Comparison of ENCODE assay signal across 16 cellular contexts in genomic region chr3:150597646-150598045, GRCh38. TPM values are rescaled to one million over a fixed set of nuclear protein-coding genes. Genes with fewer than 3 reads are reported as not detected.
A peak's percentile ranks its signal among the peaks of the same experiment; 100 is the strongest.
DNase-seq lines count a peak whose midpoint lies in the region; ATAC-seq and TF ChIP-seq lines count a peak whose summit lies in the region.
"Had no signal": no experiment of that assay in that cellular context is flagged by ENCODE, and none has a peak within 500 bp of the region (broad histone marks: within the 10 kb centered on the region; RNA-seq: fewer than 3 reads in every experiment).

No MANE protein-coding gene starts in this region.

- no TSS peak for BruUV-seq in PC-9 (replicated peaks; lab: Mats Ljungman, UMichigan)

- TF ChIP-seq CTCF in MM.1S (IDR thresholded peaks at IDR 0.05; ENCODE audit: low read length) (no peak), PC-9 (conservative IDR thresholded peaks at IDR 0.05) (no peak), endodermal cell (conservative IDR thresholded peaks at IDR 0.05) (no peak)

- H3K9me3 ChIP-seq in MM.1S (replicated peaks; ENCODE audit: insufficient read depth, low read length) (no peaks in the 10 kb centered on the region), PC-9 (ENCODE audit: insufficient read depth, low read depth) (no peaks in the 10 kb centered on the region), endodermal cell (ENCODE audit: control insufficient read depth, low read length) (no peaks in the 10 kb centered on the region)
- H3K9me3 ChIP-seq: HAP-1 had no signal

- H3K27me3 ChIP-seq in MM.1S (replicated peaks; ENCODE audit: insufficient read depth, low read length) (no peaks in the 10 kb centered on the region), PC-9 (ENCODE audit: insufficient read depth, low read depth) (no peaks in the 10 kb centered on the region), endodermal cell (ENCODE audit: control insufficient read depth, insufficient read depth, low read length, poor library complexity, severe bottlenecking) (no peaks in the 10 kb centered on the region)

- no peak overlapping the region for H2AFZ ChIP-seq in MM.1S (ENCODE audit: low read length)
- H2AFZ ChIP-seq in PC-9, result no peak overlapping the region

- no peaks in the 10 kb centered on the region for H4K20me1 ChIP-seq in MM.1S (ENCODE audit: insufficient read depth, low read length)
- no peaks in the 10 kb centered on the region; the same call in 1 of the 2 replicates for H4K20me1 ChIP-seq in PC-9 (ENCODE audit: insufficient read depth)

- H3K27ac Mint-ChIP-seq in endodermal cell, result peak overlapping the region; percentile 52
- peak overlapping the region; percentile 94 for H3K27ac Mint-ChIP-seq in stimulated activated memory B cell treated with anti-CD40 and anti-IgM and Interleukin-4, amounts not matched to agents 10 μg/mL and 1 μg/mL and 100 μg/mL, for 72 hours
- H3K27ac Mint-ChIP-seq: B cell; CD4-positive, alpha-beta memory T cell had no signal

- H3K4me2 ChIP-seq in MM.1S (ENCODE audit: low read depth, low read length) (peak overlapping the region; percentile 82), PC-9 (peak overlapping the region; percentile 93)

- H3K9ac ChIP-seq in MM.1S (ENCODE audit: low read length) (peak overlapping the region; percentile 69; the same call in 1 of the 2 replicates), endodermal cell (ENCODE audit: extremely low read depth, low read length, poor library complexity, severe bottlenecking) (no peak overlapping the region)

- no peaks in the 10 kb centered on the region for H3K9me3 Mint-ChIP-seq in endodermal cell
- H3K9me3 Mint-ChIP-seq in stimulated activated memory B cell treated with anti-CD40 and anti-IgM and Interleukin-4, amounts not matched to agents 10 μg/mL and 1 μg/mL and 100 μg/mL, for 72 hours, result no peaks in the 10 kb centered on the region
- H3K9me3 Mint-ChIP-seq: CD4-positive, alpha-beta memory T cell had no signal

- peaks cover 35% of the 10 kb centered on the region for H3K4me1 Mint-ChIP-seq in endodermal cell
- H3K4me1 Mint-ChIP-seq in stimulated activated memory B cell treated with anti-CD40 and anti-IgM and Interleukin-4, amounts not matched to agents 10 μg/mL and 1 μg/mL and 100 μg/mL, for 72 hours, result peaks cover 75% of the 10 kb centered on the region

- POLR2A ChIA-PET in PC-9 (lab: Charles Lee; ENCODE audit: unreplicated experiment), result interaction anchor here (0.6 kb wide), 1 partner anchor 162 kb away, joined by 8 read pairs; no protein-coding TSS in a partner anchor

- DNase-seq in MM.1S (no peak), PC-9 (no peak), endodermal cell (no peak), cardiac septum (ENCODE audit: low spot score) (no peak)
- DNase-seq in stimulated activated CD4-positive, alpha-beta T cell treated with anti-CD3 and anti-CD28 coated beads, Interleukin-2, amount 100 ng/mL, for 48 hours, result no peak
- DNase-seq: ACHN; CD4-positive, alpha-beta memory T cell; DMS153; DMS79 treated with DMSO at 0.1 percent for 48 hours; EL; GOT3 had no signal

- H3K79me2 ChIP-seq in MM.1S (ENCODE audit: low read length), result peaks cover 92% of the 10 kb centered on the region
- peaks cover 96% of the 10 kb centered on the region for H3K79me2 ChIP-seq in PC-9 (ENCODE audit: low read depth)

- no peaks in the 10 kb centered on the region for H3K9me2 ChIP-seq in MM.1S (replicated peaks; ENCODE audit: insufficient read depth, low read length)
- H3K9me2 ChIP-seq in PC-9 (ENCODE audit: insufficient read depth), result no peaks in the 10 kb centered on the region; the same call in 1 of the 2 replicates

- peaks cover 33% of the 10 kb centered on the region for H3F3A ChIP-seq in MM.1S (ENCODE audit: insufficient read depth, low read length)
- peaks cover 36% of the 10 kb centered on the region for H3F3A ChIP-seq in PC-9 (ENCODE audit: insufficient read depth, low read depth)

- WGBS in endodermal cell (ENCODE audit: insufficient coverage in 1 of 2, insufficient read length in 1 of 2), 2 experiments, result 90% methylated on average over 4 of the region's 4 CpGs; no CpG with 5 or more reads in 1 of the 2 experiments

- H3K27me3 Mint-ChIP-seq in endodermal cell (ENCODE audit: insufficient read depth), result no peaks in the 10 kb centered on the region
- no peaks in the 10 kb centered on the region for H3K27me3 Mint-ChIP-seq in stimulated activated memory B cell treated with anti-CD40 and anti-IgM and Interleukin-4, amounts not matched to agents 10 μg/mL and 1 μg/mL and 100 μg/mL, for 72 hours
- H3K27me3 Mint-ChIP-seq: B cell; CD4-positive, alpha-beta memory T cell had no signal

- H3K36me3 ChIP-seq in MM.1S (replicated peaks; ENCODE audit: insufficient read depth, low read length) (0 out of 2 replicates have a peak, but pooled peaks cover 3% of the 10 kb centered on the region), PC-9 (ENCODE audit: low read depth) (peaks cover 10% of the 10 kb centered on the region; the same call in 1 of the 2 replicates), endodermal cell (ENCODE audit: control insufficient read depth, insufficient read depth, low read length) (no peaks in the 10 kb centered on the region)
- H3K36me3 ChIP-seq: HAP-1 had no signal

- CTCF ChIA-PET in PC-9 (lab: Charles Lee), result no interaction called here

- no peak for ATAC-seq in stimulated activated memory B cell treated with anti-CD40 and anti-IgM and Interleukin-4, amounts not matched to agents 10 μg/mL and 1 μg/mL and 100 μg/mL, for 72 hours
- ATAC-seq in GM19328 (IDR thresholded peaks at IDR 0.05; ENCODE audit: unreplicated experiment), result no peak

- H3K27ac ChIP-seq in MM.1S (ENCODE audit: low read length) (peak overlapping the region; percentile 92), PC-9 (peak overlapping the region; percentile 93; the same call in 1 of the 2 replicates), endodermal cell (ENCODE audit: low read depth, low read length) (no peak overlapping the region)
- H3K27ac ChIP-seq: C4-2B had no signal

- H3K4me3 ChIP-seq in MM.1S (ENCODE audit: low read length) (peak overlapping the region; percentile 37), PC-9 (no peak overlapping the region), endodermal cell (ENCODE audit: low read length) (no peak overlapping the region)
- H3K4me3 ChIP-seq: HAP-1 had no signal

- intact Hi-C loops in PC-9 (cut with micrococcal nuclease; ENCODE audit: unreplicated experiment), result no loop called here
- intact Hi-C loops in cardiac septum (cut with DNase I), result no loop called here

- H3K36me3 Mint-ChIP-seq in endodermal cell (ENCODE audit: low read depth), result peaks cover 8% of the 10 kb centered on the region
- peaks cover 45% of the 10 kb centered on the region for H3K36me3 Mint-ChIP-seq in stimulated activated memory B cell treated with anti-CD40 and anti-IgM and Interleukin-4, amounts not matched to agents 10 μg/mL and 1 μg/mL and 100 μg/mL, for 72 hours

- H3K4me3 Mint-ChIP-seq in endodermal cell, result no peak overlapping the region
- H3K4me3 Mint-ChIP-seq in stimulated activated memory B cell treated with anti-CD40 and anti-IgM and Interleukin-4, amounts not matched to agents 10 μg/mL and 1 μg/mL and 100 μg/mL, for 72 hours, result no peak overlapping the region
- H3K4me3 Mint-ChIP-seq: CD4-positive, alpha-beta memory T cell had no signal

- H3K4me1 ChIP-seq in MM.1S (ENCODE audit: low read length) (peaks cover 32% of the 10 kb centered on the region), PC-9 (replicated peaks; ENCODE audit: insufficient read depth) (peaks cover 42% of the 10 kb centered on the region), endodermal cell (ENCODE audit: control insufficient read depth, insufficient read depth, low read length) (peaks cover 11% of the 10 kb centered on the region)

RNA-seq across cellular contexts. Expression of gene SELENOT, which starts 5.5 kb away (rescaled TPM):
- 59.5 and 84.1 TPM in 2 replicates for total RNA-seq in PC-9 (2021)
- 10 to 100 TPM; 70.8 to 75.9 TPM for total RNA-seq in endodermal cell
- polyA plus RNA-seq in endodermal cell (2013, experiment 1 of 2), result 101 TPM
- 96.7 TPM for polyA plus RNA-seq in endodermal cell (2013, experiment 2 of 2)
- total RNA-seq in cardiac septum, result 75.8 TPM

RNA-seq across cellular contexts. Expression of gene EIF2A, which starts 51.1 kb away (rescaled TPM):
- 96.4 and 102 TPM in 2 replicates for total RNA-seq in PC-9 (2021)
- 10 to 100 TPM; 63.5 to 63.7 TPM for total RNA-seq in endodermal cell
- 98.8 TPM for polyA plus RNA-seq in endodermal cell (2013, experiment 1 of 2)
- polyA plus RNA-seq in endodermal cell (2013, experiment 2 of 2), result 89.7 TPM
- total RNA-seq in cardiac septum, result 65.4 TPM

RNA-seq across cellular contexts. Expression of gene SERP1, which starts 51.4 kb away (rescaled TPM):
- 106 and 113 TPM in 2 replicates for total RNA-seq in PC-9 (2021)
- 10 to 100 TPM; 78.4 to 81.8 TPM for total RNA-seq in endodermal cell
- polyA plus RNA-seq in endodermal cell (2013, experiment 1 of 2), result 87.7 TPM
- 78.9 TPM for polyA plus RNA-seq in endodermal cell (2013, experiment 2 of 2)
- total RNA-seq in cardiac septum, result 24.0 TPM
